ENCODE assay signal across 1 cellular context in the genomic region with DNA sequence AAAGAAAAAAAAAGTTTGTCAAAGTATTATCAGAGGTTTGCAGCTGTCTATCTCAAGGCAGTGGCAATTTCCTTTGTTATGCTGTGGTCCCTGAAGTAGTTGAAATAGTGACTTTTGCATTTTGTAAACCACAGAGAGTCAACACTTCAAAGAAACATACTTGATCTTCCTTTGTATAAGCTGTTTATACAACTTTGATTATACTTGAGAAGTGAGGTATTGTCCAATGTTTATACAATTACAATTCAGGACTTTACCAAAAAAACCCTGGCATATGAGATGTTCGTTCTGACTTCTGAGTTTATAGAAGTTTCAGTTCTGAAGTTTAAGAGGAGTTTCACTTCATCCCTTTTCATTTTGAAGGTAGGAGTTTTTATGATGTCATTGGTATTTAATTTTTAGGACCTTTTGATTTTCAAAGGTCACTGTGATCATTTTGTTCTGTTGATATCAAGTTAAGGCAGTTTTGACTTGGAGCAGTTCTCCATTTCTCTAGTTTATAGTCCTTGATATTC.
TF ChIP-seq lines count a peak whose summit lies in the region.

No MANE protein-coding gene starts in this region.

TF ChIP-seq in GM23338, 12 proteins besides CTCF, POLR2A, EP300 and RAD21 (continued from another document):
- TF ChIP-seq, protein P1, sequence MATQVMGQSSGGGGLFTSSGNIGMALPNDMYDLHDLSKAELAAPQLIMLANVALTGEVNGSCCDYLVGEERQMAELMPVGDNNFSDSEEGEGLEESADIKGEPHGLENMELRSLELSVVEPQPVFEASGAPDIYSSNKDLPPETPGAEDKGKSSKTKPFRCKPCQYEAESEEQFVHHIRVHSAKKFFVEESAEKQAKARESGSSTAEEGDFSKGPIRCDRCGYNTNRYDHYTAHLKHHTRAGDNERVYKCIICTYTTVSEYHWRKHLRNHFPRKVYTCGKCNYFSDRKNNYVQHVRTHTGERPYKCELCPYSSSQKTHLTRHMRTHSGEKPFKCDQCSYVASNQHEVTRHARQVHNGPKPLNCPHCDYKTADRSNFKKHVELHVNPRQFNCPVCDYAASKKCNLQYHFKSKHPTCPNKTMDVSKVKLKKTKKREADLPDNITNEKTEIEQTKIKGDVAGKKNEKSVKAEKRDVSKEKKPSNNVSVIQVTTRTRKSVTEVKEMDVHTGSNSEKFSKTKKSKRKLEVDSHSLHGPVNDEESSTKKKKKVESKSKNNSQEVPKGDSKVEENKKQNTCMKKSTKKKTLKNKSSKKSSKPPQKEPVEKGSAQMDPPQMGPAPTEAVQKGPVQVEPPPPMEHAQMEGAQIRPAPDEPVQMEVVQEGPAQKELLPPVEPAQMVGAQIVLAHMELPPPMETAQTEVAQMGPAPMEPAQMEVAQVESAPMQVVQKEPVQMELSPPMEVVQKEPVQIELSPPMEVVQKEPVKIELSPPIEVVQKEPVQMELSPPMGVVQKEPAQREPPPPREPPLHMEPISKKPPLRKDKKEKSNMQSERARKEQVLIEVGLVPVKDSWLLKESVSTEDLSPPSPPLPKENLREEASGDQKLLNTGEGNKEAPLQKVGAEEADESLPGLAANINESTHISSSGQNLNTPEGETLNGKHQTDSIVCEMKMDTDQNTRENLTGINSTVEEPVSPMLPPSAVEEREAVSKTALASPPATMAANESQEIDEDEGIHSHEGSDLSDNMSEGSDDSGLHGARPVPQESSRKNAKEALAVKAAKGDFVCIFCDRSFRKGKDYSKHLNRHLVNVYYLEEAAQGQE (IDR thresholded peaks at IDR 0.05; ENCODE audit: unreplicated experiment), result no peak
- TF ChIP-seq EZH2phosphoT487 (IDR thresholded peaks at IDR 0.05; ENCODE audit: unreplicated experiment) (no peak), CREB1 (CRISPR knock-in tag; IDR thresholded peaks at IDR 0.05; ENCODE audit: low read depth) (no peak), ZNF331 (CRISPR knock-in tag; IDR thresholded peaks at IDR 0.05; ENCODE audit: low read depth) (no peak), JUNB (IDR thresholded peaks at IDR 0.05; ENCODE audit: unreplicated experiment) (no peak), ZNF114 (CRISPR knock-in tag; IDR thresholded peaks at IDR 0.05) (no peak)
- TF ChIP-seq, protein P2, sequence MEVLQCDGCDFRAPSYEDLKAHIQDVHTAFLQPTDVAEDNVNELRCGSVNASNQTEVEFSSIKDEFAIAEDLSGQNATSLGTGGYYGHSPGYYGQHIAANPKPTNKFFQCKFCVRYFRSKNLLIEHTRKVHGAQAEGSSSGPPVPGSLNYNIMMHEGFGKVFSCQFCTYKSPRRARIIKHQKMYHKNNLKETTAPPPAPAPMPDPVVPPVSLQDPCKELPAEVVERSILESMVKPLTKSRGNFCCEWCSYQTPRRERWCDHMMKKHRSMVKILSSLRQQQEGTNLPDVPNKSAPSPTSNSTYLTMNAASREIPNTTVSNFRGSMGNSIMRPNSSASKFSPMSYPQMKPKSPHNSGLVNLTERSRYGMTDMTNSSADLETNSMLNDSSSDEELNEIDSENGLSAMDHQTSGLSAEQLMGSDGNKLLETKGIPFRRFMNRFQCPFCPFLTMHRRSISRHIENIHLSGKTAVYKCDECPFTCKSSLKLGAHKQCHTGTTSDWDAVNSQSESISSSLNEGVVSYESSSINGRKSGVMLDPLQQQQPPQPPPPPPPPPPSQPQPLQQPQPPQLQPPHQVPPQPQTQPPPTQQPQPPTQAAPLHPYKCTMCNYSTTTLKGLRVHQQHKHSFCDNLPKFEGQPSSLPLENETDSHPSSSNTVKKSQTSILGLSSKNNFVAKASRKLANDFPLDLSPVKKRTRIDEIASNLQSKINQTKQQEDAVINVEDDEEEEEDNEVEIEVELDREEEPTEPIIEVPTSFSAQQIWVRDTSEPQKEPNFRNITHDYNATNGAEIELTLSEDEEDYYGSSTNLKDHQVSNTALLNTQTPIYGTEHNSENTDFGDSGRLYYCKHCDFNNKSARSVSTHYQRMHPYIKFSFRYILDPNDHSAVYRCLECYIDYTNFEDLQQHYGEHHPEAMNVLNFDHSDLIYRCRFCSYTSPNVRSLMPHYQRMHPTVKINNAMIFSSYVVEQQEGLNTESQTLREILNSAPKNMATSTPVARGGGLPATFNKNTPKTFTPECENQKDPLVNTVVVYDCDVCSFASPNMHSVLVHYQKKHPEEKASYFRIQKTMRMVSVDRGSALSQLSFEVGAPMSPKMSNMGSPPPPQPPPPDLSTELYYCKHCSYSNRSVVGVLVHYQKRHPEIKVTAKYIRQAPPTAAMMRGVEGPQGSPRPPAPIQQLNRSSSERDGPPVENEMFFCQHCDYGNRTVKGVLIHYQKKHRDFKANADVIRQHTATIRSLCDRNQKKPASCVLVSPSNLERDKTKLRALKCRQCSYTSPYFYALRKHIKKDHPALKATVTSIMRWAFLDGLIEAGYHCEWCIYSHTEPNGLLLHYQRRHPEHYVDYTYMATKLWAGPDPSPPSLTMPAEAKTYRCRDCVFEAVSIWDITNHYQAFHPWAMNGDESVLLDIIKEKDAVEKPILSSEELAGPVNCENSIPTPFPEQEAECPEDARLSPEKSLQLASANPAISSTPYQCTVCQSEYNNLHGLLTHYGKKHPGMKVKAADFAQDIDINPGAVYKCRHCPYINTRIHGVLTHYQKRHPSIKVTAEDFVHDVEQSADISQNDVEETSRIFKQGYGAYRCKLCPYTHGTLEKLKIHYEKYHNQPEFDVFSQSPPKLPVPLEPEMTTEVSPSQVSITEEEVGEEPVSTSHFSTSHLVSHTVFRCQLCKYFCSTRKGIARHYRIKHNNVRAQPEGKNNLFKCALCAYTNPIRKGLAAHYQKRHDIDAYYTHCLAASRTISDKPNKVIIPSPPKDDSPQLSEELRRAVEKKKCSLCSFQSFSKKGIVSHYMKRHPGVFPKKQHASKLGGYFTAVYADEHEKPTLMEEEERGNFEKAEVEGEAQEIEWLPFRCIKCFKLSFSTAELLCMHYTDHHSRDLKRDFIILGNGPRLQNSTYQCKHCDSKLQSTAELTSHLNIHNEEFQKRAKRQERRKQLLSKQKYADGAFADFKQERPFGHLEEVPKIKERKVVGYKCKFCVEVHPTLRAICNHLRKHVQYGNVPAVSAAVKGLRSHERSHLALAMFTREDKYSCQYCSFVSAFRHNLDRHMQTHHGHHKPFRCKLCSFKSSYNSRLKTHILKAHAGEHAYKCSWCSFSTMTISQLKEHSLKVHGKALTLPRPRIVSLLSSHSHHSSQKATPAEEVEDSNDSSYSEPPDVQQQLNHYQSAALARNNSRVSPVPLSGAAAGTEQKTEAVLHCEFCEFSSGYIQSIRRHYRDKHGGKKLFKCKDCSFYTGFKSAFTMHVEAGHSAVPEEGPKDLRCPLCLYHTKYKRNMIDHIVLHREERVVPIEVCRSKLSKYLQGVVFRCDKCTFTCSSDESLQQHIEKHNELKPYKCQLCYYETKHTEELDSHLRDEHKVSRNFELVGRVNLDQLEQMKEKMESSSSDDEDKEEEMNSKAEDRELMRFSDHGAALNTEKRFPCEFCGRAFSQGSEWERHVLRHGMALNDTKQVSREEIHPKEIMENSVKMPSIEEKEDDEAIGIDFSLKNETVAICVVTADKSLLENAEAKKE (CRISPR knock-in tag; IDR thresholded peaks at IDR 0.05), result no peak
